In genomic region chr7:12683678-12684077, GRCh38 we compare ENCODE assay signal across 12 cellular contexts. TPM values are rescaled to one million over a fixed set of nuclear protein-coding genes. Genes with fewer than 3 reads are reported as not detected.
DNase-seq lines count a peak whose midpoint lies in the region; ATAC-seq and TF ChIP-seq lines count a peak whose summit lies in the region.
"Had no signal": no experiment of that assay in that cellular context is flagged by ENCODE, and none has a peak within 500 bp of the region (broad histone marks: within the 10 kb centered on the region; RNA-seq: fewer than 3 reads in every experiment).

No MANE protein-coding gene starts in this region.

- no peak for TF ChIP-seq POLR2A in gastrocnemius medialis (IDR thresholded peaks at IDR 0.05)

- H3K9me3 ChIP-seq in osteoblast (ENCODE audit: low read depth, low read length) (no peaks in the 10 kb centered on the region), gastrocnemius medialis (no peaks in the 10 kb centered on the region)
- H3K9me3 ChIP-seq: thoracic aorta had no signal

- H3K36me3 ChIP-seq in osteoblast (ENCODE audit: insufficient read depth, low read length) (no peaks in the 10 kb centered on the region), gastrocnemius medialis (no peaks in the 10 kb centered on the region)
- H3K36me3 ChIP-seq: BLaER1, thoracic aorta had no signal

- H3K4me3 ChIP-seq in LNCaP clone FGC (ENCODE audit: low read depth, low read length) (no peak overlapping the region), dorsolateral prefrontal cortex (no peak overlapping the region), osteoblast (ENCODE audit: insufficient read depth, low read length) (no peak overlapping the region), gastrocnemius medialis (no peak overlapping the region)
- H3K4me3 ChIP-seq: BLaER1, thoracic aorta had no signal

- H3K4me1 ChIP-seq in osteoblast (ENCODE audit: insufficient read depth, low read length): peaks cover 12% of the 10 kb centered on the region
- no peaks in the 10 kb centered on the region for H3K4me1 ChIP-seq in gastrocnemius medialis
- H3K4me1 ChIP-seq: BLaER1 had no signal

- H3K27me3 ChIP-seq in dorsolateral prefrontal cortex: no peaks in the 10 kb centered on the region
- H3K27me3 ChIP-seq in osteoblast (ENCODE audit: insufficient read depth, low read length): no peaks in the 10 kb centered on the region
- H3K27me3 ChIP-seq in gastrocnemius medialis: no peaks in the 10 kb centered on the region
- H3K27me3 ChIP-seq: BLaER1 had no signal

- in situ Hi-C loops in gastrocnemius medialis (cut with MboI; ENCODE audit: low sequenced_read_pairs in 4 of 4): no loop called here

- no peak for ATAC-seq in gastrocnemius medialis
- ATAC-seq: activated T-helper 17 cell treated with anti-CD3 and anti-CD28 coated beads, Interleukin-2, amount 50 U/mL, for 72 hours had no signal

- intact Hi-C loops in dorsolateral prefrontal cortex (cut with DNase I): loop anchor here (2.0 to 10.0 kb wide), 3 partner anchors 431 to 579 kb away; no protein-coding TSS in a partner anchor
- intact Hi-C loops in gastrocnemius medialis (cut with DNase I; ENCODE audit: low total_unique reads): no loop called here
- intact Hi-C loops in Calu3 (cut with micrococcal nuclease; ENCODE audit: unreplicated experiment): loop anchor here (1.0 kb wide), 2 partner anchors 44 to 580 kb away; no protein-coding TSS in a partner anchor

- TF ChIP-seq CTCF in LNCaP clone FGC (IDR thresholded peaks at IDR 0.05; ENCODE audit: control insufficient read depth, extremely low read depth, insufficient read depth) (peak; percentile 47), dorsolateral prefrontal cortex (IDR thresholded peaks at IDR 0.05 in 54 of 56, conservative IDR thresholded peaks at IDR 0.05 in 2 of 56; ENCODE audit: low read depth in 1 of 56, partially characterized antibody in 56 of 56) (peak in 55 of 56 donors; percentile 13 to 74 (median 56)), osteoblast (IDR thresholded peaks at IDR 0.05; ENCODE audit: extremely low read depth, low read depth, low read length) (peak; percentile 50), gastrocnemius medialis (IDR thresholded peaks at IDR 0.05 in 4 of 5, conservative IDR thresholded peaks at IDR 0.05 in 1 of 5) (peak in 1 of 5 experiments; percentile 24), Calu3 (IDR thresholded peaks at IDR 0.05; ENCODE audit: unreplicated experiment) (no peak)

- H4K20me1 ChIP-seq in osteoblast (ENCODE audit: insufficient read depth, low read length): no peaks in the 10 kb centered on the region
- H4K20me1 ChIP-seq: BLaER1 had no signal

- H3K27me3 Mint-ChIP-seq in Calu3 (ENCODE audit: unreplicated experiment): no peaks in the 10 kb centered on the region
- H3K27me3 Mint-ChIP-seq: activated T-helper 17 cell treated with anti-CD3 and anti-CD28 coated beads, Interleukin-2, amount 50 U/mL, for 72 hours had no signal

- H3K36me3 Mint-ChIP-seq in Calu3 (ENCODE audit: insufficient read depth, unreplicated experiment): peaks cover 33% of the 10 kb centered on the region

- H3K9me3 Mint-ChIP-seq in Calu3 (ENCODE audit: low read depth, unreplicated experiment): no peaks in the 10 kb centered on the region
- H3K9me3 Mint-ChIP-seq: activated T-helper 17 cell treated with anti-CD3 and anti-CD28 coated beads, Interleukin-2, amount 50 U/mL, for 72 hours had no signal

- H3K27ac ChIP-seq in dorsolateral prefrontal cortex (peak overlapping the region in 1 of 59 donors; percentile 22), osteoblast (ENCODE audit: low read depth, low read length) (no peak overlapping the region), gastrocnemius medialis (no peak overlapping the region)
- H3K27ac ChIP-seq: BLaER1, thoracic aorta had no signal

- DNase-seq in NCI-H146 (lab: John Stamatoyannopoulos, UW) (peak; percentile 10), NCI-H146 treated with DMSO at 0.1 percent for 48 hours (lab: John Stamatoyannopoulos, UW; ENCODE audit: unreplicated experiment) (no peak), LNCaP clone FGC (ENCODE audit: low read depth) (no peak), dorsolateral prefrontal cortex (no peak), osteoblast (ENCODE audit: insufficient read length, low spot score, missing footprints) (peak; percentile 26), kidney glomerular epithelial cell (lab: John Stamatoyannopoulos, UW) (no peak), gastrocnemius medialis (no peak), Calu3 (no peak)
- DNase-seq: glutamatergic neuron had no signal

- H3K4me2 ChIP-seq in osteoblast (ENCODE audit: insufficient read depth, low read length): no peak overlapping the region
- H3K4me2 ChIP-seq: BLaER1 had no signal

- H3K4me1 Mint-ChIP-seq in Calu3 (ENCODE audit: low read depth, unreplicated experiment): peaks cover 41% of the 10 kb centered on the region

- H3K27ac Mint-ChIP-seq in Calu3 (ENCODE audit: unreplicated experiment): no peak overlapping the region
- H3K27ac Mint-ChIP-seq: activated T-helper 17 cell treated with anti-CD3 and anti-CD28 coated beads, Interleukin-2, amount 50 U/mL, for 72 hours had no signal

- peaks cover 10% of the 10 kb centered on the region for H3K79me2 ChIP-seq in osteoblast (ENCODE audit: insufficient read depth, low read length)

- CTCF ChIA-PET in Calu3 (lab: Charles Lee): interaction anchor here (1.0 kb wide), 1 partner anchor 579 kb away, joined by 4 read pairs; no protein-coding TSS in a partner anchor

- H3K4me3 Mint-ChIP-seq in Calu3 (ENCODE audit: low read depth, unreplicated experiment): no peak overlapping the region
- H3K4me3 Mint-ChIP-seq: activated T-helper 17 cell treated with anti-CD3 and anti-CD28 coated beads, Interleukin-2, amount 50 U/mL, for 72 hours had no signal

- H2AFZ ChIP-seq in osteoblast (ENCODE audit: low read length): no peak overlapping the region

- no TSS peak for BruUV-seq in Calu3 (replicated peaks; lab: Mats Ljungman, UMichigan)

RNA-seq across cellular contexts. Expression of gene ARL4A, which starts 3.8 kb away (rescaled TPM):
- total RNA-seq in dorsolateral prefrontal cortex (10 to 100 TPM; 13.2 to 59.1 (median 33.1) TPM), osteoblast (20.6 and 25.3 TPM in 2 replicates), gastrocnemius medialis (10 to 100 TPM in 2 of 4 donors, 1 to 10 TPM in 2; 8.6 to 20.4 (median 14.2) TPM), Calu3 (2022) (30.6 and 31.9 TPM in 2 replicates)

Comparison
In these comparisons a context has a peak if more than half of its experiments do, and no peak if none do; other contexts are left out.
1. DNase-seq: peak in NCI-H146 (single experiment) and osteoblast (single experiment); none in NCI-H146 treated with DMSO at 0.1 percent for 48 hours (single experiment), LNCaP clone FGC (single experiment), dorsolateral prefrontal cortex (0 of 10), kidney glomerular epithelial cell (single experiment), gastrocnemius medialis (0 of 2) and Calu3 (single experiment).